16 cellular contexts compared by ENCODE assay signal in the genomic region with DNA sequence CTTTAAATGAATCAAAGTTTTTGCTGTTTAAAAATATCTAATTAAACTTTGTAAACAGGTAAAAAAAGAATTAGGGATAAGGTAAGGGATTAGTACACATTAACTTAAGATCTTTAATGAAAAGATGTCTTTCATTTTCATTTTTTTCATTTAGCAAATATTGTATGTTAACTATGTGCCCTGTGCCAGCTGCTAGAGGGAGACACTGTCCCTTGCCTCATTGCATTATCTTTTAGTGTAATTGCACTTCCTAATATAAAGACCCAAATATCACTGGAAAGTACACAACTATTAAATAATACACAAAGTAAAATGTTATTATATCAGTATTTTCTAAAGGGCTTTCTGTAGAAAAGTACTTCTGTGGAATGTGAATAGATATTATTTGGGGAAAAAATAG.
"Had no signal": no experiment of that assay in that cellular context is flagged by ENCODE, and none has a peak within 500 bp of the region (broad histone marks: within the 10 kb centered on the region; RNA-seq: fewer than 3 reads in every experiment).

No MANE protein-coding gene starts in this region.

- H3K4me3 ChIP-seq: gastrocnemius medialis, heart right ventricle, lung, sigmoid colon, spleen, stomach, thoracic aorta, upper lobe of right lung had no signal

- H3K27me3 ChIP-seq: gastrocnemius medialis, heart right ventricle, sigmoid colon, spleen, stomach, upper lobe of right lung had no signal

- ATAC-seq: gastrocnemius medialis, heart right ventricle, left cardiac atrium, T-cell, upper lobe of right lung had no signal

- H3K9me3 Mint-ChIP-seq: activated naive CD4-positive, alpha-beta T cell treated with anti-CD3 and anti-CD28 coated beads, Interleukin-2, amount 10 ng/mL, durations not matched to agents 7 days and 5 days; activated T-helper 2 cell treated with anti-CD3 and anti-CD28 coated beads, Interferon-gamma antibody, Interleukin-2, Interleukin-4, amounts not matched to agents 10 μg/mL and 5 μg/mL and 100 μg/mL, durations not matched to agents 14 hours and 24 hours and 36 hours; neural crest cell had no signal

- H3K4me1 Mint-ChIP-seq: activated naive CD4-positive, alpha-beta T cell treated with anti-CD3 and anti-CD28 coated beads, Interleukin-2, amount 10 ng/mL, durations not matched to agents 7 days and 5 days; neural crest cell; T-cell had no signal

- H3K36me3 ChIP-seq: gastrocnemius medialis, heart right ventricle, sigmoid colon, spleen, stomach, thoracic aorta, upper lobe of right lung had no signal

- H3K27me3 Mint-ChIP-seq: activated naive CD4-positive, alpha-beta T cell treated with anti-CD3 and anti-CD28 coated beads, Interleukin-2, amount 10 ng/mL, durations not matched to agents 7 days and 5 days; T-cell had no signal

- DNase-seq: activated CD4-positive, alpha-beta T cell treated with anti-CD3 and anti-CD28 coated beads, Interleukin-2, amount 50 U/mL, for 4 hours; activated CD4-positive, CD25-positive, alpha-beta regulatory T cell treated with anti-CD3 and anti-CD28 coated beads, Interleukin-2, amount 50 U/mL, for 72 hours; activated naive CD4-positive, alpha-beta T cell treated with anti-CD3 and anti-CD28 coated beads, Interleukin-2, amount 10 ng/mL, durations not matched to agents 7 days and 5 days; gastrocnemius medialis; heart right ventricle; left cardiac atrium; sigmoid colon; spleen; stomach; T-cell; T1000; upper lobe of right lung had no signal

- H3K27ac Mint-ChIP-seq: activated naive CD4-positive, alpha-beta T cell treated with anti-CD3 and anti-CD28 coated beads, Interleukin-2, amount 10 ng/mL, durations not matched to agents 7 days and 5 days; activated T-helper 2 cell treated with anti-CD3 and anti-CD28 coated beads, Interferon-gamma antibody, Interleukin-2, Interleukin-4, amounts not matched to agents 10 μg/mL and 5 μg/mL and 100 μg/mL, durations not matched to agents 14 hours and 24 hours and 36 hours; T-cell had no signal

- H3K27ac ChIP-seq: gastrocnemius medialis, heart right ventricle, sigmoid colon, spleen, stomach, thoracic aorta, upper lobe of right lung had no signal

- H3K36me3 Mint-ChIP-seq: activated naive CD4-positive, alpha-beta T cell treated with anti-CD3 and anti-CD28 coated beads, Interleukin-2, amount 10 ng/mL, durations not matched to agents 7 days and 5 days; T-cell had no signal

- H3K4me1 ChIP-seq: gastrocnemius medialis, heart right ventricle, sigmoid colon, spleen, stomach, upper lobe of right lung had no signal

- H3K4me3 Mint-ChIP-seq: activated naive CD4-positive, alpha-beta T cell treated with anti-CD3 and anti-CD28 coated beads, Interleukin-2, amount 10 ng/mL, durations not matched to agents 7 days and 5 days; neural crest cell; T-cell had no signal

- H3K9me3 ChIP-seq: gastrocnemius medialis, heart right ventricle, sigmoid colon, spleen, stomach, thoracic aorta, upper lobe of right lung had no signal
